In genomic region chr11:110069158-110069737, GRCh38 we compare ENCODE assay signal across 1 cellular context.
TF ChIP-seq lines count a peak whose summit lies in the region.

No MANE protein-coding gene starts in this region.

TF ChIP-seq in K562, 482 proteins besides CTCF, POLR2A, EP300 and RAD21 (continued from another document and continues in another):
- TF ChIP-seq PBX2 (CRISPR knock-in tag; IDR thresholded peaks at IDR 0.05; ENCODE audit: low read depth): no peak
- peak; percentile 79 for TF ChIP-seq PBX2 (tag; conservative IDR thresholded peaks at IDR 0.05; ENCODE audit: low read depth)
- TF ChIP-seq NCOA1 (IDR thresholded peaks at IDR 0.05; ENCODE audit: low read depth): peak; percentile 37; the same call in 1 of the 2 replicates
- TF ChIP-seq PHF8 (IDR thresholded peaks at IDR 0.05; ENCODE audit: borderline replicate concordance, low read length): no peak
- no peak for TF ChIP-seq ZNF282 (CRISPR knock-in tag; IDR thresholded peaks at IDR 0.05)
- TF ChIP-seq, protein P1, sequence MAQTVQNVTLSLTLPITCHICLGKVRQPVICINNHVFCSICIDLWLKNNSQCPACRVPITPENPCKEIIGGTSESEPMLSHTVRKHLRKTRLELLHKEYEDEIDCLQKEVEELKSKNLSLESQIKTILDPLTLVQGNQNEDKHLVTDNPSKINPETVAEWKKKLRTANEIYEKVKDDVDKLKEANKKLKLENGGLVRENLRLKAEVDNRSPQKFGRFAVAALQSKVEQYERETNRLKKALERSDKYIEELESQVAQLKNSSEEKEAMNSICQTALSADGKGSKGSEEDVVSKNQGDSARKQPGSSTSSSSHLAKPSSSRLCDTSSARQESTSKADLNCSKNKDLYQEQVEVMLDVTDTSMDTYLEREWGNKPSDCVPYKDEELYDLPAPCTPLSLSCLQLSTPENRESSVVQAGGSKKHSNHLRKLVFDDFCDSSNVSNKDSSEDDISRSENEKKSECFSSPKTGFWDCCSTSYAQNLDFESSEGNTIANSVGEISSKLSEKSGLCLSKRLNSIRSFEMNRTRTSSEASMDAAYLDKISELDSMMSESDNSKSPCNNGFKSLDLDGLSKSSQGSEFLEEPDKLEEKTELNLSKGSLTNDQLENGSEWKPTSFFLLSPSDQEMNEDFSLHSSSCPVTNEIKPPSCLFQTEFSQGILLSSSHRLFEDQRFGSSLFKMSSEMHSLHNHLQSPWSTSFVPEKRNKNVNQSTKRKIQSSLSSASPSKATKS (CRISPR knock-in tag; IDR thresholded peaks at IDR 0.05): no peak
- TF ChIP-seq SNRNP70 (optimal IDR thresholded peaks at IDR 0.05; ENCODE audit: low read depth, low read length): no peak
- TF ChIP-seq TAF1 (IDR thresholded peaks at IDR 0.05; ENCODE audit: control insufficient read depth, extremely low read depth, insufficient read depth, low read length, severe bottlenecking): peak; percentile 28
- peak; percentile 42; the same call in 1 of the 2 replicates for TF ChIP-seq NCOR1 (IDR thresholded peaks at IDR 0.05)
- peak; percentile 44; the same call in 1 of the 2 replicates for TF ChIP-seq ZNF395 (CRISPR knock-in tag; IDR thresholded peaks at IDR 0.05)
- no peak for TF ChIP-seq SRSF3 (IDR thresholded peaks at IDR 0.05; ENCODE audit: insufficient read depth, low read length)
- no peak for TF ChIP-seq TCF3 (CRISPR knock-in tag; IDR thresholded peaks at IDR 0.05)
- TF ChIP-seq FOXM1 (IDR thresholded peaks at IDR 0.05; ENCODE audit: low read depth): no peak
- TF ChIP-seq FOXM1 (CRISPR knock-in tag; IDR thresholded peaks at IDR 0.05; ENCODE audit: low read depth): no peak
- no peak for TF ChIP-seq ERF (CRISPR knock-in tag; IDR thresholded peaks at IDR 0.05)
- TF ChIP-seq HOXB6 (CRISPR knock-in tag; IDR thresholded peaks at IDR 0.05; ENCODE audit: borderline replicate concordance): no peak
- no peak for TF ChIP-seq MTF1 (CRISPR knock-in tag; IDR thresholded peaks at IDR 0.05; ENCODE audit: borderline replicate concordance)
- TF ChIP-seq TEAD2 (tag; IDR thresholded peaks at IDR 0.05): no peak
- TF ChIP-seq, protein P2, sequence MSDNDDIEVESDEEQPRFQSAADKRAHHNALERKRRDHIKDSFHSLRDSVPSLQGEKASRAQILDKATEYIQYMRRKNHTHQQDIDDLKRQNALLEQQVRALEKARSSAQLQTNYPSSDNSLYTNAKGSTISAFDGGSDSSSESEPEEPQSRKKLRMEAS (CRISPR knock-in tag; IDR thresholded peaks at IDR 0.05): 0 out of 2 replicates have a peak, but pooled peaks have one; percentile 19
- no peak for TF ChIP-seq ZNF212 (CRISPR knock-in tag; IDR thresholded peaks at IDR 0.05)
- TF ChIP-seq, protein P3, sequence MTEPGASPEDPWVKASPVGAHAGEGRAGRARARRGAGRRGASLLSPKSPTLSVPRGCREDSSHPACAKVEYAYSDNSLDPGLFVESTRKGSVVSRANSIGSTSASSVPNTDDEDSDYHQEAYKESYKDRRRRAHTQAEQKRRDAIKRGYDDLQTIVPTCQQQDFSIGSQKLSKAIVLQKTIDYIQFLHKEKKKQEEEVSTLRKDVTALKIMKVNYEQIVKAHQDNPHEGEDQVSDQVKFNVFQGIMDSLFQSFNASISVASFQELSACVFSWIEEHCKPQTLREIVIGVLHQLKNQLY (CRISPR knock-in tag; conservative IDR thresholded peaks at IDR 0.05): no peak
- no peak for TF ChIP-seq RUNX1 (IDR thresholded peaks at IDR 0.05; ENCODE audit: low read depth)
- TF ChIP-seq ZNF140 (CRISPR knock-in tag; IDR thresholded peaks at IDR 0.05): no peak
- 0 out of 2 replicates have a peak, but pooled peaks have one; percentile 42 for TF ChIP-seq ZNF695 (CRISPR knock-in tag; IDR thresholded peaks at IDR 0.05)
- TF ChIP-seq DIDO1 (tag; IDR thresholded peaks at IDR 0.05; ENCODE audit: low read depth): no peak
- TF ChIP-seq THAP12 (CRISPR knock-in tag; IDR thresholded peaks at IDR 0.05): no peak
- TF ChIP-seq KLF6 (CRISPR knock-in tag; IDR thresholded peaks at IDR 0.05; ENCODE audit: borderline replicate concordance): no peak
- no peak for TF ChIP-seq CBX1 (IDR thresholded peaks at IDR 0.05; ENCODE audit: low read depth)
- TF ChIP-seq THRB (CRISPR knock-in tag; conservative IDR thresholded peaks at IDR 0.05): no peak
- no peak for TF ChIP-seq PML (IDR thresholded peaks at IDR 0.05; ENCODE audit: low read length)
- no peak for TF ChIP-seq GABPB1 (CRISPR knock-in tag; IDR thresholded peaks at IDR 0.05)
- TF ChIP-seq NFRKB (IDR thresholded peaks at IDR 0.05; ENCODE audit: low read depth): peak; percentile 68
- peak; percentile 66 for TF ChIP-seq PKNOX1 (IDR thresholded peaks at IDR 0.05)
- TF ChIP-seq TAL1 (IDR thresholded peaks at IDR 0.05): no peak
- no peak for TF ChIP-seq NR2F6 (CRISPR knock-in tag; IDR thresholded peaks at IDR 0.05)
- TF ChIP-seq ZNF274 (IDR thresholded peaks at IDR 0.05; ENCODE audit: borderline replicate concordance, low read depth, low read length): no peak
- TF ChIP-seq, protein P4, sequence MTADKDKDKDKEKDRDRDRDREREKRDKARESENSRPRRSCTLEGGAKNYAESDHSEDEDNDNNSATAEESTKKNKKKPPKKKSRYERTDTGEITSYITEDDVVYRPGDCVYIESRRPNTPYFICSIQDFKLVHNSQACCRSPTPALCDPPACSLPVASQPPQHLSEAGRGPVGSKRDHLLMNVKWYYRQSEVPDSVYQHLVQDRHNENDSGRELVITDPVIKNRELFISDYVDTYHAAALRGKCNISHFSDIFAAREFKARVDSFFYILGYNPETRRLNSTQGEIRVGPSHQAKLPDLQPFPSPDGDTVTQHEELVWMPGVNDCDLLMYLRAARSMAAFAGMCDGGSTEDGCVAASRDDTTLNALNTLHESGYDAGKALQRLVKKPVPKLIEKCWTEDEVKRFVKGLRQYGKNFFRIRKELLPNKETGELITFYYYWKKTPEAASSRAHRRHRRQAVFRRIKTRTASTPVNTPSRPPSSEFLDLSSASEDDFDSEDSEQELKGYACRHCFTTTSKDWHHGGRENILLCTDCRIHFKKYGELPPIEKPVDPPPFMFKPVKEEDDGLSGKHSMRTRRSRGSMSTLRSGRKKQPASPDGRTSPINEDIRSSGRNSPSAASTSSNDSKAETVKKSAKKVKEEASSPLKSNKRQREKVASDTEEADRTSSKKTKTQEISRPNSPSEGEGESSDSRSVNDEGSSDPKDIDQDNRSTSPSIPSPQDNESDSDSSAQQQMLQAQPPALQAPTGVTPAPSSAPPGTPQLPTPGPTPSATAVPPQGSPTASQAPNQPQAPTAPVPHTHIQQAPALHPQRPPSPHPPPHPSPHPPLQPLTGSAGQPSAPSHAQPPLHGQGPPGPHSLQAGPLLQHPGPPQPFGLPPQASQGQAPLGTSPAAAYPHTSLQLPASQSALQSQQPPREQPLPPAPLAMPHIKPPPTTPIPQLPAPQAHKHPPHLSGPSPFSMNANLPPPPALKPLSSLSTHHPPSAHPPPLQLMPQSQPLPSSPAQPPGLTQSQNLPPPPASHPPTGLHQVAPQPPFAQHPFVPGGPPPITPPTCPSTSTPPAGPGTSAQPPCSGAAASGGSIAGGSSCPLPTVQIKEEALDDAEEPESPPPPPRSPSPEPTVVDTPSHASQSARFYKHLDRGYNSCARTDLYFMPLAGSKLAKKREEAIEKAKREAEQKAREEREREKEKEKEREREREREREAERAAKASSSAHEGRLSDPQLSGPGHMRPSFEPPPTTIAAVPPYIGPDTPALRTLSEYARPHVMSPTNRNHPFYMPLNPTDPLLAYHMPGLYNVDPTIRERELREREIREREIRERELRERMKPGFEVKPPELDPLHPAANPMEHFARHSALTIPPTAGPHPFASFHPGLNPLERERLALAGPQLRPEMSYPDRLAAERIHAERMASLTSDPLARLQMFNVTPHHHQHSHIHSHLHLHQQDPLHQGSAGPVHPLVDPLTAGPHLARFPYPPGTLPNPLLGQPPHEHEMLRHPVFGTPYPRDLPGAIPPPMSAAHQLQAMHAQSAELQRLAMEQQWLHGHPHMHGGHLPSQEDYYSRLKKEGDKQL (CRISPR knock-in tag; IDR thresholded peaks at IDR 0.05; ENCODE audit: borderline replicate concordance): no peak
- 0 out of 2 replicates have a peak, but pooled peaks have one; percentile 34 for TF ChIP-seq ZNF583 (CRISPR knock-in tag; IDR thresholded peaks at IDR 0.05)
- no peak for TF ChIP-seq ZNF197 (CRISPR knock-in tag; IDR thresholded peaks at IDR 0.05; ENCODE audit: low read depth)
- TF ChIP-seq POLR2AphosphoS5 (IDR thresholded peaks at IDR 0.05; ENCODE audit: control insufficient read depth, insufficient read depth, low read depth, low read length): no peak; the same call in 1 of the 2 replicates
- no peak for TF ChIP-seq STAG1 (CRISPR knock-in tag; IDR thresholded peaks at IDR 0.05; ENCODE audit: borderline replicate concordance)
- no peak for TF ChIP-seq FOXK1 (CRISPR knock-in tag; IDR thresholded peaks at IDR 0.05; ENCODE audit: borderline replicate concordance)
- no peak for TF ChIP-seq ZNF644 (tag; IDR thresholded peaks at IDR 0.05; ENCODE audit: low read depth)
- TF ChIP-seq BDP1 (IDR thresholded peaks at IDR 0.05; ENCODE audit: insufficient read depth, insufficient read length): no peak
- TF ChIP-seq, protein P5, sequence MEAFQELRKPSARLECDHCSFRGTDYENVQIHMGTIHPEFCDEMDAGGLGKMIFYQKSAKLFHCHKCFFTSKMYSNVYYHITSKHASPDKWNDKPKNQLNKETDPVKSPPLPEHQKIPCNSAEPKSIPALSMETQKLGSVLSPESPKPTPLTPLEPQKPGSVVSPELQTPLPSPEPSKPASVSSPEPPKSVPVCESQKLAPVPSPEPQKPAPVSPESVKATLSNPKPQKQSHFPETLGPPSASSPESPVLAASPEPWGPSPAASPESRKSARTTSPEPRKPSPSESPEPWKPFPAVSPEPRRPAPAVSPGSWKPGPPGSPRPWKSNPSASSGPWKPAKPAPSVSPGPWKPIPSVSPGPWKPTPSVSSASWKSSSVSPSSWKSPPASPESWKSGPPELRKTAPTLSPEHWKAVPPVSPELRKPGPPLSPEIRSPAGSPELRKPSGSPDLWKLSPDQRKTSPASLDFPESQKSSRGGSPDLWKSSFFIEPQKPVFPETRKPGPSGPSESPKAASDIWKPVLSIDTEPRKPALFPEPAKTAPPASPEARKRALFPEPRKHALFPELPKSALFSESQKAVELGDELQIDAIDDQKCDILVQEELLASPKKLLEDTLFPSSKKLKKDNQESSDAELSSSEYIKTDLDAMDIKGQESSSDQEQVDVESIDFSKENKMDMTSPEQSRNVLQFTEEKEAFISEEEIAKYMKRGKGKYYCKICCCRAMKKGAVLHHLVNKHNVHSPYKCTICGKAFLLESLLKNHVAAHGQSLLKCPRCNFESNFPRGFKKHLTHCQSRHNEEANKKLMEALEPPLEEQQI (IDR thresholded peaks at IDR 0.05): no peak
